13 cellular contexts compared by ENCODE assay signal in the genomic region with DNA sequence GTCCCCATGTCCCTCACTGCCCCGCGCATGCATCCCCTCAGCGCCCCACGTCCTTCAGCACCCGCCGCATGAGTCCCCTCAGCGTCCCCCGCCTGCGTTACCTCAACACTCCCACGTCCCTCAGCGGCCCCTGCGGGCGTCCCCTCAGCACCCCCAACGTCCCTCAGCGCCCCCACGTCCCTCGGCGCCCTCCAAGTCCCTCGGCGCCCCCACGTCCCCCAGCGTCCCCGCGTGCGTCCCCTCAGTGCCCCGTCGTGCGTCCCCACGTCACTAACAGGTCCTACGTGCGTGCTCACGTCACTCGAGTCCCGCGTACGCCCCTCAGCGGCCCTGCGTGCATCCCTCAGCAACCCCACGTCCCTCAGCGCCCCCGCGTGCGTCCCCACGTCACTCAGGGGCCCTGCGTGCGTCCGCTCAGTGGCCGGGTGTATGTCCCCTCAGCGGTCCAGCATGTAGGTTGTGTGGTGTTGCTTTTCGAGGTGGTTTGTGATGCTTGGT.
"Had no signal": no experiment of that assay in that cellular context is flagged by ENCODE, and none has a peak within 500 bp of the region (broad histone marks: within the 10 kb centered on the region; RNA-seq: fewer than 3 reads in every experiment).

No MANE protein-coding gene starts in this region.

- H3K27me3 ChIP-seq: breast epithelium, dorsolateral prefrontal cortex, left lung, vagina had no signal

- H3K4me3 ChIP-seq: breast epithelium, dorsolateral prefrontal cortex, left lung, psoas muscle, vagina had no signal

- H3K9me3 ChIP-seq: breast epithelium, left lung, psoas muscle, vagina had no signal

- H3K36me3 ChIP-seq: breast epithelium, left lung, vagina had no signal

- DNase-seq: activated CD4-positive, alpha-beta memory T cell treated with anti-CD3 and anti-CD28 coated beads, Interleukin-2, amount 10 ng/mL, durations not matched to agents 7 days and 5 days; activated CD4-positive, alpha-beta T cell treated with anti-CD3 and anti-CD28 coated beads for 4 hours; activated naive CD4-positive, alpha-beta T cell treated with Interleukin-2 at 50 U/mL for 16 hours; anterior cingulate cortex; dorsolateral prefrontal cortex; erythroblast; natural killer cell; psoas muscle had no signal

- ATAC-seq: left lung, natural killer cell, psoas muscle, WTC11 had no signal

- FAIRE-seq: islet of Langerhans had no signal
